8 cellular contexts compared by ENCODE assay signal in genomic region chr14:61025239-61026223, GRCh38. TPM values are rescaled to one million over a fixed set of nuclear protein-coding genes. Genes with fewer than 3 reads are reported as not detected.
A peak's percentile ranks its signal among the peaks of the same experiment; 100 is the strongest.
DNase-seq lines count a peak whose midpoint lies in the region; ATAC-seq and TF ChIP-seq lines count a peak whose summit lies in the region.

No MANE protein-coding gene starts in this region.

- no peaks in the 10 kb centered on the region for H3K4me1 ChIP-seq in MM.1S (ENCODE audit: low read length)

- no peaks in the 10 kb centered on the region for H3K9me3 ChIP-seq in MM.1S (replicated peaks; ENCODE audit: insufficient read depth, low read length)

- CTCF ChIA-PET in activated naive CD4-positive, alpha-beta T cell treated with anti-CD3 and anti-CD28 coated beads for 36 hours (lab: Charles Lee), result interaction anchor here (0.6 to 2.6 kb wide), 10 partner anchors 9 to 401 kb away, joined by 3 to 21 read pairs (median 4); no protein-coding TSS in a partner anchor

- no peaks in the 10 kb centered on the region for H3K79me2 ChIP-seq in MM.1S (ENCODE audit: low read length)

- DNase-seq in AG08395 (ENCODE audit: low spot score), result peak; percentile 60
- peak; percentile 49 for DNase-seq in MM.1S
- peak; percentile 58 for DNase-seq in RPMI8226
- peak; percentile 76 for DNase-seq in activated naive CD4-positive, alpha-beta T cell treated with anti-CD3 and anti-CD28 coated beads for 36 hours
- peak; percentile 37 for DNase-seq in glutamatergic neuron
- peak; percentile 11 to 92 (median 56) for DNase-seq in posterior cingulate gyrus
- no peak for DNase-seq in GOT3 (lab: John Stamatoyannopoulos, UW)

- H3K27me3 ChIP-seq in MM.1S (replicated peaks; ENCODE audit: insufficient read depth, low read length), result no peaks in the 10 kb centered on the region

- H4K20me1 ChIP-seq in MM.1S (ENCODE audit: insufficient read depth, low read length), result no peaks in the 10 kb centered on the region

- no peak overlapping the region for H3K4me2 ChIP-seq in MM.1S (ENCODE audit: low read depth, low read length)

- H3K27me3 Mint-ChIP-seq in activated naive CD4-positive, alpha-beta T cell treated with anti-CD3 and anti-CD28 coated beads for 36 hours (ENCODE audit: low read depth), result no peaks in the 10 kb centered on the region
- H3K27me3 Mint-ChIP-seq in glutamatergic neuron (ENCODE audit: unreplicated experiment), result no peaks in the 10 kb centered on the region

- no peak overlapping the region for H3K9ac ChIP-seq in MM.1S (ENCODE audit: low read length)

- no peaks in the 10 kb centered on the region for H3F3A ChIP-seq in MM.1S (ENCODE audit: insufficient read depth, low read length)

- no peaks in the 10 kb centered on the region for H3K9me3 Mint-ChIP-seq in activated naive CD4-positive, alpha-beta T cell treated with anti-CD3 and anti-CD28 coated beads for 36 hours
- H3K9me3 Mint-ChIP-seq in glutamatergic neuron (ENCODE audit: unreplicated experiment), result no peaks in the 10 kb centered on the region

- no peak overlapping the region for H3K4me3 Mint-ChIP-seq in activated naive CD4-positive, alpha-beta T cell treated with anti-CD3 and anti-CD28 coated beads for 36 hours
- no peak overlapping the region for H3K4me3 Mint-ChIP-seq in glutamatergic neuron (ENCODE audit: unreplicated experiment)

- H3K27ac Mint-ChIP-seq in activated naive CD4-positive, alpha-beta T cell treated with anti-CD3 and anti-CD28 coated beads for 36 hours, result no peak overlapping the region
- H3K27ac Mint-ChIP-seq in glutamatergic neuron (ENCODE audit: unreplicated experiment), result no peak overlapping the region

- H3K4me1 Mint-ChIP-seq in activated naive CD4-positive, alpha-beta T cell treated with anti-CD3 and anti-CD28 coated beads for 36 hours (ENCODE audit: low read depth), result no peaks in the 10 kb centered on the region
- no peaks in the 10 kb centered on the region for H3K4me1 Mint-ChIP-seq in glutamatergic neuron (ENCODE audit: low read depth, unreplicated experiment)

- H3K36me3 Mint-ChIP-seq in activated naive CD4-positive, alpha-beta T cell treated with anti-CD3 and anti-CD28 coated beads for 36 hours (ENCODE audit: low read depth), result no peaks in the 10 kb centered on the region
- H3K36me3 Mint-ChIP-seq in glutamatergic neuron (ENCODE audit: unreplicated experiment), result no peaks in the 10 kb centered on the region

- H3K36me3 ChIP-seq in MM.1S (replicated peaks; ENCODE audit: insufficient read depth, low read length), result no peaks in the 10 kb centered on the region

- TF ChIP-seq CTCF in MM.1S (IDR thresholded peaks at IDR 0.05; ENCODE audit: low read length), result peak; percentile 58
- peak; percentile 76 for TF ChIP-seq CTCF in glutamatergic neuron (IDR thresholded peaks at IDR 0.05; ENCODE audit: partially characterized antibody, unreplicated experiment)

- H3K27ac ChIP-seq in MM.1S (ENCODE audit: low read length), result no peak overlapping the region

- no peaks in the 10 kb centered on the region for H3K9me2 ChIP-seq in MM.1S (replicated peaks; ENCODE audit: insufficient read depth, low read length)

- H3K4me3 ChIP-seq in MM.1S (ENCODE audit: low read length), result no peak overlapping the region

- intact Hi-C loops in activated naive CD4-positive, alpha-beta T cell treated with anti-CD3 and anti-CD28 coated beads for 36 hours (cut with micrococcal nuclease), result loop anchor here (1.0 to 5.0 kb wide), 7 partner anchors 163 to 673 kb away; no protein-coding TSS in a partner anchor
- intact Hi-C loops in posterior cingulate gyrus (cut with DNase I), result loop anchor here (1.0 to 10.0 kb wide), 2 partner anchors 229 to 400 kb away; no protein-coding TSS in a partner anchor

- peak; percentile 66 for ATAC-seq in GM18868 (IDR thresholded peaks at IDR 0.05; ENCODE audit: unreplicated experiment)

- H2AFZ ChIP-seq in MM.1S (ENCODE audit: low read length), result no peak overlapping the region

RNA-seq across cellular contexts. Expression of gene SLC38A6, which starts 44.5 kb away (rescaled TPM):
- total RNA-seq in activated naive CD4-positive, alpha-beta T cell treated with anti-CD3 and anti-CD28 coated beads for 36 hours, result 1 to 10 TPM; 4.1 to 4.3 TPM
- total RNA-seq in glutamatergic neuron (ENCODE audit: unreplicated experiment), result 20.2 TPM

RNA-seq across cellular contexts. Expression of gene TRMT5, which starts 44.7 kb away (rescaled TPM):
- 10 to 100 TPM; 13.9 to 18.3 TPM for total RNA-seq in activated naive CD4-positive, alpha-beta T cell treated with anti-CD3 and anti-CD28 coated beads for 36 hours
- 16.6 TPM for total RNA-seq in glutamatergic neuron (ENCODE audit: unreplicated experiment)
